ENCODE assay signal across 8 cellular contexts in genomic region chr9:136410500-136411287, GRCh38. TPM values are rescaled to one million over a fixed set of nuclear protein-coding genes. Genes with fewer than 3 reads are reported as not detected.
DNase-seq lines count a peak whose midpoint lies in the region; ATAC-seq, FAIRE-seq and TF ChIP-seq lines count a peak whose summit lies in the region.

A gene with protein sequence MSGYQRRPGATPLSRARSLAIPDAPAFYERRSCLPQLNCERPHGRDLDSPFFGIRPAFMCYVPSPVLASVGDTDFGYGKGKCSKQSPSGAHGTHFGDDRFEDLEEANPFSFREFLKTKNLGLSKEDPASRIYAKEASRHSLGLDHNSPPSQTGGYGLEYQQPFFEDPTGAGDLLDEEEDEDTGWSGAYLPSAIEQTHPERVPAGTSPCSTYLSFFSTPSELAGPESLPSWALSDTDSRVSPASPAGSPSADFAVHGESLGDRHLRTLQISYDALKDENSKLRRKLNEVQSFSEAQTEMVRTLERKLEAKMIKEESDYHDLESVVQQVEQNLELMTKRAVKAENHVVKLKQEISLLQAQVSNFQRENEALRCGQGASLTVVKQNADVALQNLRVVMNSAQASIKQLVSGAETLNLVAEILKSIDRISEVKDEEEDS (minus strand): TSS chr9:136410614. CDS start chr9:136410397, 217 bp downstream.
A gene with protein sequence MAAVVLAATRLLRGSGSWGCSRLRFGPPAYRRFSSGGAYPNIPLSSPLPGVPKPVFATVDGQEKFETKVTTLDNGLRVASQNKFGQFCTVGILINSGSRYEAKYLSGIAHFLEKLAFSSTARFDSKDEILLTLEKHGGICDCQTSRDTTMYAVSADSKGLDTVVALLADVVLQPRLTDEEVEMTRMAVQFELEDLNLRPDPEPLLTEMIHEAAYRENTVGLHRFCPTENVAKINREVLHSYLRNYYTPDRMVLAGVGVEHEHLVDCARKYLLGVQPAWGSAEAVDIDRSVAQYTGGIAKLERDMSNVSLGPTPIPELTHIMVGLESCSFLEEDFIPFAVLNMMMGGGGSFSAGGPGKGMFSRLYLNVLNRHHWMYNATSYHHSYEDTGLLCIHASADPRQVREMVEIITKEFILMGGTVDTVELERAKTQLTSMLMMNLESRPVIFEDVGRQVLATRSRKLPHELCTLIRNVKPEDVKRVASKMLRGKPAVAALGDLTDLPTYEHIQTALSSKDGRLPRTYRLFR (plus strand): TSS chr9:136410658. CDS start chr9:136410669, 11 bp downstream.

- H3K4me2 ChIP-seq in astrocyte (ENCODE audit: low read length): peak within 1 kb of the TSS; percentile 97

- H3K4me3 ChIP-seq in astrocyte (ENCODE audit: insufficient read depth, low read depth, low read length): peak within 1 kb of the TSS; percentile 91

- peaks cover 16% of the 10 kb centered on the region for H3K4me1 ChIP-seq in astrocyte (ENCODE audit: insufficient read depth, low read length)

- peaks cover 32% of the 10 kb centered on the region for H3K4me1 Mint-ChIP-seq in astrocyte (ENCODE audit: low read depth, unreplicated experiment)

- peaks cover 56% of the 10 kb centered on the region for H4K20me1 ChIP-seq in astrocyte (ENCODE audit: insufficient read depth, low read length)

- peak within 1 kb of the TSS; percentile 99 for H3K9ac ChIP-seq in astrocyte (ENCODE audit: low read length)

- peaks cover 2% of the 10 kb centered on the region for H3K9me3 Mint-ChIP-seq in astrocyte (ENCODE audit: unreplicated experiment)

- H3K27me3 ChIP-seq in astrocyte (ENCODE audit: insufficient read depth, low read length): no peaks in the 10 kb centered on the region

- H3K79me2 ChIP-seq in astrocyte (ENCODE audit: insufficient read depth, low read length): peaks cover 82% of the 10 kb centered on the region

- peak within 1 kb of the TSS; percentile 89 for H3K27ac ChIP-seq in astrocyte (ENCODE audit: low read depth, low read length)

- peaks cover 21% of the 10 kb centered on the region for H3K36me3 ChIP-seq in astrocyte (ENCODE audit: insufficient read depth, low read length)

- peak; percentile 89 for DNase-seq in NCI-H2029 (lab: John Stamatoyannopoulos, UW)
- DNase-seq in T-helper 9 cell: peak; percentile 97
- DNase-seq in astrocyte (ENCODE audit: low read depth): peak; percentile 70
- DNase-seq in hepatic stellate cell (ENCODE audit: low spot score): peak; percentile 99
- peak; percentile 89 for DNase-seq in putamen (ENCODE audit: low spot score)
- DNase-seq in urothelium cell line (ENCODE audit: low spot score): peak; percentile 96

- no peaks in the 10 kb centered on the region for H3K9me3 ChIP-seq in astrocyte (ENCODE audit: insufficient read depth, low read depth, low read length)

- H2AFZ ChIP-seq in astrocyte (ENCODE audit: low read depth, low read length): peak within 1 kb of the TSS; percentile 85

- H3K27ac Mint-ChIP-seq in astrocyte (ENCODE audit: unreplicated experiment): peak within 1 kb of the TSS; percentile 97

- ATAC-seq in GM18498 (IDR thresholded peaks at IDR 0.05; ENCODE audit: unreplicated experiment) (peak; percentile 82), HG02938 (IDR thresholded peaks at IDR 0.05; ENCODE audit: unreplicated experiment) (peak; percentile 84)

- peak within 1 kb of the TSS; percentile 99 for H3K4me3 Mint-ChIP-seq in astrocyte (ENCODE audit: unreplicated experiment)

- FAIRE-seq in astrocyte (lab: Jason Lieb, UNC) (no peak), urothelium cell line (lab: Jason Lieb, UNC) (peak; percentile 5)

- H3K36me3 Mint-ChIP-seq in astrocyte (ENCODE audit: low read depth, unreplicated experiment): peaks cover 14% of the 10 kb centered on the region

- no peaks in the 10 kb centered on the region for H3K27me3 Mint-ChIP-seq in astrocyte (ENCODE audit: low read depth, unreplicated experiment)

- no peak for TF ChIP-seq CTCF in astrocyte (IDR thresholded peaks at IDR 0.05; ENCODE audit: insufficient read depth, low read depth, low read length)

RNA-seq across cellular contexts. Expression of the first gene that starts in this region (rescaled TPM):
- total RNA-seq in astrocyte: 71.5 and 71.7 TPM in 2 replicates

RNA-seq across cellular contexts. Expression of the second gene that starts in this region (rescaled TPM):
- total RNA-seq in astrocyte: 91.6 and 94.4 TPM in 2 replicates

Comparison
In these comparisons a context has a peak if more than half of its experiments do, and no peak if none do; other contexts are left out.
1. Peak in every context shown above with its lines: DNase-seq, ATAC-seq, H3K4me3 ChIP-seq and H3K27ac ChIP-seq.